8 cellular contexts compared by ENCODE assay signal in genomic region chr20:3768342-3769130, GRCh38. TPM values are rescaled to one million over a fixed set of nuclear protein-coding genes. Genes with fewer than 3 reads are reported as not detected.
DNase-seq lines count a peak whose midpoint lies in the region; ATAC-seq and TF ChIP-seq lines count a peak whose summit lies in the region.

No MANE protein-coding gene starts in this region.

- peaks cover 26 to 53% (median 48%) of the 10 kb centered on the region in 4 donors for H3K4me1 ChIP-seq in stomach

- H3K4me3 Mint-ChIP-seq in Calu3 (ENCODE audit: low read depth, unreplicated experiment) (peak overlapping the region; percentile 78), neural crest cell (peak overlapping the region; percentile 95)
- peak overlapping the region; percentile 84 for H3K4me3 Mint-ChIP-seq in activated T-helper 2 cell treated with anti-CD3 and anti-CD28 coated beads, Interferon-gamma antibody, Interleukin-2, Interleukin-4, amounts not matched to agents 10 μg/mL and 5 μg/mL and 100 μg/mL, durations not matched to agents 14 hours and 24 hours and 36 hours (ENCODE audit: low read depth)

- DNase-seq in Calu3 (peak; percentile 60), KBM-7 (peak; percentile 85), RPMI8226 (peak; percentile 88), fibroblast of pulmonary artery (ENCODE audit: low read depth) (peak; percentile 73), neural crest cell (ENCODE audit: low read depth, low spot score) (peak; percentile 69), stomach (peak; percentile 63)
- peak; percentile 80 for DNase-seq in activated T-helper 2 cell treated with anti-CD3 and anti-CD28 coated beads, Interferon-gamma antibody, Interleukin-2, Interleukin-4, amounts not matched to agents 10 μg/mL and 5 μg/mL and 100 μg/mL, durations not matched to agents 14 hours and 24 hours and 36 hours (ENCODE audit: low spot score)

- ATAC-seq in GM21447 (IDR thresholded peaks at IDR 0.05; ENCODE audit: unreplicated experiment) = peak; percentile 37

- no peak for TF ChIP-seq EP300 in stomach (IDR thresholded peaks at IDR 0.05)

- H3K36me3 ChIP-seq in stomach = no peaks in the 10 kb centered on the region

- H3K4me1 Mint-ChIP-seq in Calu3 (ENCODE audit: low read depth, unreplicated experiment) = no peaks in the 10 kb centered on the region
- H3K4me1 Mint-ChIP-seq in activated T-helper 2 cell treated with anti-CD3 and anti-CD28 coated beads, Interferon-gamma antibody, Interleukin-2, Interleukin-4, amounts not matched to agents 10 μg/mL and 5 μg/mL and 100 μg/mL, durations not matched to agents 14 hours and 24 hours and 36 hours (ENCODE audit: low read depth) = peaks cover 21% of the 10 kb centered on the region
- peaks cover 36% of the 10 kb centered on the region for H3K4me1 Mint-ChIP-seq in neural crest cell

- TSS peak; percentile 70 for BruUV-seq in Calu3 (replicated peaks; lab: Mats Ljungman, UMichigan)

- CTCF ChIA-PET in Calu3 (lab: Charles Lee) = interaction anchor here (0.6 to 1.6 kb wide), 8 partner anchors 10 to 92 kb away, joined by 3 to 9 read pairs (median 4); partner anchors contain the start of genes AP5S1, CDC25B and SPEF1

- intact Hi-C loops in Calu3 (cut with micrococcal nuclease; ENCODE audit: unreplicated experiment) = no loop called here
- intact Hi-C loops in activated T-helper 2 cell treated with anti-CD3 and anti-CD28 coated beads, Interferon-gamma antibody, Interleukin-2, Interleukin-4, amounts not matched to agents 10 μg/mL and 5 μg/mL and 100 μg/mL, durations not matched to agents 14 hours and 24 hours and 36 hours (cut with micrococcal nuclease) = loop anchor here (1.0 to 5.0 kb wide), 3 partner anchors 9 to 361 kb away; partner anchors contain the start of genes AP5S1 and DNAAF9
- intact Hi-C loops in stomach (cut with DNase I; ENCODE audit: low total_unique reads) = loop anchor here (10.0 kb wide), 1 partner anchor 94 kb away; no protein-coding TSS in a partner anchor

- TF ChIP-seq CTCF in Calu3 (IDR thresholded peaks at IDR 0.05; ENCODE audit: unreplicated experiment) = no peak
- TF ChIP-seq CTCF in fibroblast of pulmonary artery (IDR thresholded peaks at IDR 0.05; ENCODE audit: low read length, missing control alignments) = peak; percentile 44
- peak; percentile 68 for TF ChIP-seq CTCF in neural crest cell (conservative IDR thresholded peaks at IDR 0.05)
- peak in 2 of 7 experiments; percentile 24 to 27 for TF ChIP-seq CTCF in stomach (IDR thresholded peaks at IDR 0.05)

- no peak for TF ChIP-seq POLR2A in stomach (IDR thresholded peaks at IDR 0.05)

- in situ Hi-C loops in KBM-7 (cut with MboI; ENCODE audit: low pct_unique_long_range_greater_than_20kb, low sequenced_read_pairs) = no loop called here

- H3K4me3 ChIP-seq in fibroblast of pulmonary artery (replicated peaks; ENCODE audit: low read depth, low read length) = peak overlapping the region; percentile 72
- H3K4me3 ChIP-seq in stomach = peak overlapping the region; percentile 73 to 88 (median 80)

- no peaks in the 10 kb centered on the region for H3K27me3 ChIP-seq in stomach

- H3K27ac ChIP-seq in stomach = peak overlapping the region; percentile 87 to 95 (median 93)

- peaks cover 29% of the 10 kb centered on the region for H3K36me3 Mint-ChIP-seq in Calu3 (ENCODE audit: insufficient read depth, unreplicated experiment)
- H3K36me3 Mint-ChIP-seq in activated T-helper 2 cell treated with anti-CD3 and anti-CD28 coated beads, Interferon-gamma antibody, Interleukin-2, Interleukin-4, amounts not matched to agents 10 μg/mL and 5 μg/mL and 100 μg/mL, durations not matched to agents 14 hours and 24 hours and 36 hours (ENCODE audit: low read depth) = peaks cover 3% of the 10 kb centered on the region
- no peaks in the 10 kb centered on the region for H3K36me3 Mint-ChIP-seq in neural crest cell (ENCODE audit: low read depth)

- H3K9me3 ChIP-seq in stomach = no peaks in the 10 kb centered on the region

- H3K27me3 Mint-ChIP-seq in Calu3 (ENCODE audit: unreplicated experiment) (no peaks in the 10 kb centered on the region), neural crest cell (ENCODE audit: low read depth) (peaks cover 5% of the 10 kb centered on the region)
- peaks cover 3% of the 10 kb centered on the region for H3K27me3 Mint-ChIP-seq in activated T-helper 2 cell treated with anti-CD3 and anti-CD28 coated beads, Interferon-gamma antibody, Interleukin-2, Interleukin-4, amounts not matched to agents 10 μg/mL and 5 μg/mL and 100 μg/mL, durations not matched to agents 14 hours and 24 hours and 36 hours (ENCODE audit: low read depth)

- H3K9me3 Mint-ChIP-seq in Calu3 (ENCODE audit: low read depth, unreplicated experiment) (no peaks in the 10 kb centered on the region), neural crest cell (no peaks in the 10 kb centered on the region)
- H3K9me3 Mint-ChIP-seq in activated T-helper 2 cell treated with anti-CD3 and anti-CD28 coated beads, Interferon-gamma antibody, Interleukin-2, Interleukin-4, amounts not matched to agents 10 μg/mL and 5 μg/mL and 100 μg/mL, durations not matched to agents 14 hours and 24 hours and 36 hours = no peaks in the 10 kb centered on the region

- peak overlapping the region; percentile 67 for H3K27ac Mint-ChIP-seq in Calu3 (ENCODE audit: unreplicated experiment)
- H3K27ac Mint-ChIP-seq in activated T-helper 2 cell treated with anti-CD3 and anti-CD28 coated beads, Interferon-gamma antibody, Interleukin-2, Interleukin-4, amounts not matched to agents 10 μg/mL and 5 μg/mL and 100 μg/mL, durations not matched to agents 14 hours and 24 hours and 36 hours = peak overlapping the region; percentile 94
- peak overlapping the region; percentile 99 for H3K27ac Mint-ChIP-seq in neural crest cell (ENCODE audit: unreplicated experiment)

- 1 to 3% (median 2%) methylated on average over 29 to 51 of the region's 51 CpGs for WGBS in stomach, 5 donors

RNA-seq across cellular contexts. Expression of gene ADISSP, which starts 1.0 kb away (rescaled TPM):
- total RNA-seq in Calu3 (2022) (27.3 and 29.0 TPM in 2 replicates), neural crest cell (86.0 and 93.0 TPM in 2 replicates), stomach (100 to 1,000 TPM in 1 of 5 donors, 10 to 100 TPM in 2, 1 to 10 TPM in 2; 5.9 to 136 (median 49.0) TPM)
- total RNA-seq in activated T-helper 2 cell treated with anti-CD3 and anti-CD28 coated beads, Interferon-gamma antibody, Interleukin-2, Interleukin-4, amounts not matched to agents 10 μg/mL and 5 μg/mL and 100 μg/mL, durations not matched to agents 14 hours and 24 hours and 36 hours = 55.8 and 56.3 TPM in 2 replicates
- 10 to 100 TPM; 14.4 to 32.6 (median 22.2) TPM for polyA plus RNA-seq in stomach

RNA-seq across cellular contexts. Expression of gene SPEF1, which starts 12.7 kb away (rescaled TPM):
- total RNA-seq in Calu3 (2022) (0.28 TPM in 1 of 2 replicates, not detected in the other), neural crest cell (0.54 and 0.55 TPM in 2 replicates), stomach (not detected)
- total RNA-seq in activated T-helper 2 cell treated with anti-CD3 and anti-CD28 coated beads, Interferon-gamma antibody, Interleukin-2, Interleukin-4, amounts not matched to agents 10 μg/mL and 5 μg/mL and 100 μg/mL, durations not matched to agents 14 hours and 24 hours and 36 hours = not detected in 2 replicates
- under 1 TPM in 2 of 3 donors, not detected in 1; 0.18 to 0.19 TPM for polyA plus RNA-seq in stomach

RNA-seq across cellular contexts. Expression of gene CENPB, which starts 18.0 kb away (rescaled TPM):
- total RNA-seq in Calu3 (2022) (44.7 and 44.9 TPM in 2 replicates), neural crest cell (82.1 and 83.6 TPM in 2 replicates), stomach (100 to 1,000 TPM in 1 of 5 donors, 10 to 100 TPM in 4; 24.5 to 130 (median 68.3) TPM)
- 66.1 and 68.9 TPM in 2 replicates for total RNA-seq in activated T-helper 2 cell treated with anti-CD3 and anti-CD28 coated beads, Interferon-gamma antibody, Interleukin-2, Interleukin-4, amounts not matched to agents 10 μg/mL and 5 μg/mL and 100 μg/mL, durations not matched to agents 14 hours and 24 hours and 36 hours
- 10 to 100 TPM; 36.5 to 90.7 (median 79.6) TPM for polyA plus RNA-seq in stomach

RNA-seq across cellular contexts. Expression of gene CDC25B, which starts 27.6 kb away (rescaled TPM):
- 69.6 and 75.0 TPM in 2 replicates for total RNA-seq in Calu3 (2022)
- 101 and 103 TPM in 2 replicates for total RNA-seq in activated T-helper 2 cell treated with anti-CD3 and anti-CD28 coated beads, Interferon-gamma antibody, Interleukin-2, Interleukin-4, amounts not matched to agents 10 μg/mL and 5 μg/mL and 100 μg/mL, durations not matched to agents 14 hours and 24 hours and 36 hours
- total RNA-seq in neural crest cell = 46.5 and 47.5 TPM in 2 replicates
- total RNA-seq in stomach = 10 to 100 TPM in 4 of 5 donors, 1 to 10 TPM in 1; 9.4 to 56.5 (median 32.6) TPM
- polyA plus RNA-seq in stomach = 10 to 100 TPM; 18.0 to 23.1 (median 22.6) TPM

RNA-seq across cellular contexts. Expression of gene HSPA12B, which starts 36.1 kb away (rescaled TPM):
- not detected in 2 replicates for total RNA-seq in Calu3 (2022)
- 0.05 TPM in 1 of 2 replicates, not detected in the other for total RNA-seq in activated T-helper 2 cell treated with anti-CD3 and anti-CD28 coated beads, Interferon-gamma antibody, Interleukin-2, Interleukin-4, amounts not matched to agents 10 μg/mL and 5 μg/mL and 100 μg/mL, durations not matched to agents 14 hours and 24 hours and 36 hours
- 1.1 and 1.3 TPM in 2 replicates for total RNA-seq in neural crest cell
- total RNA-seq in stomach = 10 to 100 TPM in 1 of 5 donors, 1 to 10 TPM in 3, under 1 TPM in 1; 0.87 to 14.3 (median 6.1) TPM
- polyA plus RNA-seq in stomach = 1 to 10 TPM; 3.0 to 5.3 (median 3.7) TPM

Comparison
In these comparisons a context has a peak if more than half of its experiments do, and no peak if none do; other contexts are left out.
1. Peak in every context shown above with its lines: DNase-seq, ATAC-seq, H3K4me3 ChIP-seq and H3K27ac ChIP-seq.